9 cellular contexts compared by ENCODE assay signal in the genomic region with DNA sequence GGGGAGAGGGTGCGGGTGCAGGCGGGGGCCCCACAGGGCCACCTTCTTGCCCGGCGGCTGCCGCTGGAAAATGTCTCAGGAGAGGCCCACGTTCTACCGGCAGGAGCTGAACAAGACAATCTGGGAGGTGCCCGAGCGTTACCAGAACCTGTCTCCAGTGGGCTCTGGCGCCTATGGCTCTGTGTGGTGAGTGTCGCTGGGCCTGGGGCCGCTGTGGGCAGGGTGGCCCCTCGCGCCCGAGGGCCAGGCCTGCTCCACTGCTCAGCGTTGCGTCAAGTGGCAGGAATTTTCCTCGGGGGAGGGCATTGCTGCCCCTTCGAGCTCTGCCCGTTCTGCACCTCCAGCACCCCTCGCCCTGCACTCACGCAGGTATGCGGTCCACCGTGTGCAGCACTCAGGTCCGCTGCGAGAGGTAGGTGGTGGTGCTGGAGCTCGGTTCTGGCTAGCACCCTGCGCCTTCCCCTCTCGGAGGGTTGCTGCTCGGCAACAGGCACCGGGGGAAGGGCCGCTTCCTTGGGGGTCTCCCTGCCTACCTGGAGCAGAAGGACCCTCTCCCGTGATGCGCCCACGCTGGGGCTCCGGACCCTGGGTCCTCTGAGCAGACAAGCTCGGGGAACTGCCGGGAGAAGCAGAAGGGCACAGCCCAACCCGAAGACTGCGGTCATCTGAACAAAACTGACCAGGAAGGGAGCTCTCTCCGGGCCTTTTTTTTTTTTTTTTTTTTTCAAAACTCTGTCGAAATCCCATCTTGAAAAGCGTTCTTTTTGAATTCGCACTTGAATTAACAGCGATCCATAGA. TPM values are rescaled to one million over a fixed set of nuclear protein-coding genes. Genes with fewer than 3 reads are reported as not detected.
DNase-seq lines count a peak whose midpoint lies in the region; ATAC-seq and TF ChIP-seq lines count a peak whose summit lies in the region.
"Had no signal": no experiment of that assay in that cellular context is flagged by ENCODE, and none has a peak within 500 bp of the region (broad histone marks: within the 10 kb centered on the region; RNA-seq: fewer than 3 reads in every experiment).

No MANE protein-coding gene starts in this region.

- no peak for TF ChIP-seq CTCF in WTC11 (IDR thresholded peaks at IDR 0.05)
- TF ChIP-seq CTCF in colonic mucosa (IDR thresholded peaks at IDR 0.05), result no peak
- no peak for TF ChIP-seq CTCF in liver (IDR thresholded peaks at IDR 0.05; ENCODE audit: low read depth, low read length, missing input control)

- under 1% methylated on average over 45 of the region's 45 CpGs for WGBS in liver

- no peaks in the 10 kb centered on the region for H3K36me3 ChIP-seq in CD8-positive, alpha-beta memory T cell (ENCODE audit: insufficient read depth, low read length)
- H3K36me3 ChIP-seq in colonic mucosa, result no peaks in the 10 kb centered on the region
- H3K36me3 ChIP-seq in liver (ENCODE audit: control insufficient read depth in 4 of 4, insufficient read depth in 3 of 4, low read depth in 1 of 4, low read length in 3 of 4), result no peaks in the 10 kb centered on the region

- H3K36me3 Mint-ChIP-seq in CD8-positive, alpha-beta memory T cell, result peaks cover 0 to 12% (median 2%) of the 10 kb centered on the region in 3 donors
- no peaks in the 10 kb centered on the region for H3K36me3 Mint-ChIP-seq in WTC11

- H3K27ac Mint-ChIP-seq in CD8-positive, alpha-beta memory T cell, result peak overlapping the region; percentile 83 to 95 (median 88)
- peak overlapping the region; percentile 71 for H3K27ac Mint-ChIP-seq in WTC11

- peak overlapping the region; percentile 92 for H3K4me3 ChIP-seq in CD8-positive, alpha-beta memory T cell (ENCODE audit: low read length)
- H3K4me3 ChIP-seq in colonic mucosa, result peak overlapping the region; percentile 96
- H3K4me3 ChIP-seq in liver (ENCODE audit: low read depth in 1 of 3, low read length in 3 of 3), result peak overlapping the region; percentile 84 to 99 (median 96)

- peaks cover 28% of the 10 kb centered on the region for H3K4me1 ChIP-seq in CD8-positive, alpha-beta memory T cell (ENCODE audit: insufficient read depth, low read length)
- H3K4me1 ChIP-seq in colonic mucosa (no peaks in the 10 kb centered on the region), liver (ENCODE audit: control insufficient read depth in 4 of 4, insufficient read depth in 4 of 4, low read length in 3 of 4) (peaks cover 8 to 21% (median 11%) of the 10 kb centered on the region in 4 donors)

- peak in 4 of 5 donors; percentile 5 to 64 (median 21) for DNase-seq in CD8-positive, alpha-beta memory T cell
- DNase-seq in HS-5 (ENCODE audit: low read depth) (peak; percentile 1), WTC11 (ENCODE audit: low spot score) (peak; percentile 23), colonic mucosa (peak; percentile 52)
- DNase-seq in stimulated activated CD4-positive, alpha-beta T cell treated with anti-CD3 and anti-CD28 coated beads, Interleukin-4, amount 100 ng/mL, for 24 hours, result peak; percentile 43
- DNase-seq in central memory CD4-positive, alpha-beta T cell, result no peak

- H3K27me3 Mint-ChIP-seq in CD8-positive, alpha-beta memory T cell, result peaks cover 4 to 14% of the 10 kb centered on the region in 2 donors
- peaks cover 9% of the 10 kb centered on the region; the same call in 1 of the 2 replicates for H3K27me3 Mint-ChIP-seq in WTC11 (ENCODE audit: low read depth)

- POLR2A ChIA-PET in CD8-positive, alpha-beta memory T cell (lab: Charles Lee), result interaction anchor here (0.6 to 2.8 kb wide), 17 partner anchors 53 to 1602 kb away, joined by 3 to 24 read pairs (median 6); a partner anchor contains a TSS
- POLR2A ChIA-PET in WTC11 (lab: Charles Lee), result interaction anchor here (0.5 to 1.2 kb wide), 8 partner anchors 17 to 357 kb away, joined by 3 to 12 read pairs (median 4); no protein-coding TSS in a partner anchor

- H3K27ac ChIP-seq in CD8-positive, alpha-beta memory T cell (ENCODE audit: low read depth, low read length), result peak overlapping the region; percentile 90
- H3K27ac ChIP-seq in colonic mucosa, result peak overlapping the region; percentile 98
- peak overlapping the region; percentile 97 to 100 for H3K27ac ChIP-seq in liver (ENCODE audit: low read depth in 1 of 2, low read length in 2 of 2)

- TF ChIP-seq RAD21 in liver (IDR thresholded peaks at IDR 0.05), result no peak

- peaks cover 37 to 52% (median 46%) of the 10 kb centered on the region in 3 donors for H3K4me1 Mint-ChIP-seq in CD8-positive, alpha-beta memory T cell
- peaks cover 52% of the 10 kb centered on the region for H3K4me1 Mint-ChIP-seq in WTC11

- intact Hi-C loops in colonic mucosa (cut with DNase I), result loop anchor here (10.0 kb wide), 1 partner anchor 327 kb away; no protein-coding TSS in a partner anchor

- H3K27me3 ChIP-seq in CD8-positive, alpha-beta memory T cell (ENCODE audit: insufficient read depth, low read length, poor library complexity, severe bottlenecking), result no peaks in the 10 kb centered on the region
- H3K27me3 ChIP-seq in colonic mucosa (no peaks in the 10 kb centered on the region), liver (ENCODE audit: control insufficient read depth in 4 of 4, insufficient read depth in 4 of 4, low read length in 3 of 4) (no peaks in the 10 kb centered on the region)

- ATAC-seq in GM21367 (IDR thresholded peaks at IDR 0.05; ENCODE audit: unreplicated experiment) (peak; percentile 12), WTC11 (peak; percentile 1)

- no peaks in the 10 kb centered on the region for H3K9me3 ChIP-seq in CD8-positive, alpha-beta memory T cell (ENCODE audit: low read length)
- H3K9me3 ChIP-seq in colonic mucosa, result no peaks in the 10 kb centered on the region
- H3K9me3 ChIP-seq in liver (ENCODE audit: control insufficient read depth in 4 of 4, low read length in 3 of 4), result no peaks in the 10 kb centered on the region

- H3K9me3 Mint-ChIP-seq in CD8-positive, alpha-beta memory T cell, result no peaks in the 10 kb centered on the region
- no peaks in the 10 kb centered on the region for H3K9me3 Mint-ChIP-seq in WTC11

- peak overlapping the region; percentile 86 to 100 for H3K9ac ChIP-seq in colonic mucosa (ENCODE audit: low read depth in 2 of 2, low read length in 2 of 2)
- H3K9ac ChIP-seq in liver (ENCODE audit: low read depth in 1 of 2, low read length in 2 of 2), result peak overlapping the region; percentile 85 to 100

- CTCF ChIA-PET in CD8-positive, alpha-beta memory T cell (lab: Charles Lee), result interaction anchor here (0.7 to 5.6 kb wide), 36 partner anchors 10 to 518 kb away, joined by 3 to 81 read pairs (median 6); a partner anchor contains a TSS
- CTCF ChIA-PET in WTC11 (lab: Charles Lee), result interaction anchor here (0.6 to 4.0 kb wide), 25 partner anchors 10 to 506 kb away, joined by 3 to 37 read pairs (median 4); no protein-coding TSS in a partner anchor

- peak overlapping the region; percentile 88 to 95 (median 91) for H3K4me3 Mint-ChIP-seq in CD8-positive, alpha-beta memory T cell
- H3K4me3 Mint-ChIP-seq in WTC11, result peak overlapping the region; percentile 98

TF ChIP-seq in WTC11, 78 proteins besides CTCF, POLR2A, EP300 and RAD21 (continues in another document):
- TF ChIP-seq TEAD4 (CRISPR knock-in tag; IDR thresholded peaks at IDR 0.05) (0 out of 2 replicates have a peak, but pooled peaks have one; percentile 39), ESRRA (CRISPR knock-in tag; IDR thresholded peaks at IDR 0.05; ENCODE audit: borderline replicate concordance) (0 out of 2 replicates have a peak, but pooled peaks have one; percentile 11)
- TF ChIP-seq, protein P1, sequence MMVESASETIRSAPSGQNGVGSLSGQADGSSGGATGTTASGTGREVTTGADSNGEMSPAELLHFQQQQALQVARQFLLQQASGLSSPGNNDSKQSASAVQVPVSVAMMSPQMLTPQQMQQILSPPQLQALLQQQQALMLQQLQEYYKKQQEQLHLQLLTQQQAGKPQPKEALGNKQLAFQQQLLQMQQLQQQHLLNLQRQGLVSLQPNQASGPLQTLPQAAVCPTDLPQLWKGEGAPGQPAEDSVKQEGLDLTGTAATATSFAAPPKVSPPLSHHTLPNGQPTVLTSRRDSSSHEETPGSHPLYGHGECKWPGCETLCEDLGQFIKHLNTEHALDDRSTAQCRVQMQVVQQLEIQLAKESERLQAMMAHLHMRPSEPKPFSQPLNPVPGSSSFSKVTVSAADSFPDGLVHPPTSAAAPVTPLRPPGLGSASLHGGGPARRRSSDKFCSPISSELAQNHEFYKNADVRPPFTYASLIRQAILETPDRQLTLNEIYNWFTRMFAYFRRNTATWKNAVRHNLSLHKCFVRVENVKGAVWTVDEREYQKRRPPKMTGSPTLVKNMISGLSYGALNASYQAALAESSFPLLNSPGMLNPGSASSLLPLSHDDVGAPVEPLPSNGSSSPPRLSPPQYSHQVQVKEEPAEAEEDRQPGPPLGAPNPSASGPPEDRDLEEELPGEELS (CRISPR knock-in tag; IDR thresholded peaks at IDR 0.05), result 0 out of 2 replicates have a peak, but pooled peaks have one; percentile 50

TF ChIP-seq in liver, 16 proteins besides CTCF, POLR2A, EP300 and RAD21 (continues in another document):
- TF ChIP-seq HNF4A (conservative IDR thresholded peaks at IDR 0.05) (no peak), RXRA (IDR thresholded peaks at IDR 0.05) (no peak), TAF1 (conservative IDR thresholded peaks at IDR 0.05) (no peak), NR2F2 (IDR thresholded peaks at IDR 0.05) (no peak)
- TF ChIP-seq, protein P2, sequence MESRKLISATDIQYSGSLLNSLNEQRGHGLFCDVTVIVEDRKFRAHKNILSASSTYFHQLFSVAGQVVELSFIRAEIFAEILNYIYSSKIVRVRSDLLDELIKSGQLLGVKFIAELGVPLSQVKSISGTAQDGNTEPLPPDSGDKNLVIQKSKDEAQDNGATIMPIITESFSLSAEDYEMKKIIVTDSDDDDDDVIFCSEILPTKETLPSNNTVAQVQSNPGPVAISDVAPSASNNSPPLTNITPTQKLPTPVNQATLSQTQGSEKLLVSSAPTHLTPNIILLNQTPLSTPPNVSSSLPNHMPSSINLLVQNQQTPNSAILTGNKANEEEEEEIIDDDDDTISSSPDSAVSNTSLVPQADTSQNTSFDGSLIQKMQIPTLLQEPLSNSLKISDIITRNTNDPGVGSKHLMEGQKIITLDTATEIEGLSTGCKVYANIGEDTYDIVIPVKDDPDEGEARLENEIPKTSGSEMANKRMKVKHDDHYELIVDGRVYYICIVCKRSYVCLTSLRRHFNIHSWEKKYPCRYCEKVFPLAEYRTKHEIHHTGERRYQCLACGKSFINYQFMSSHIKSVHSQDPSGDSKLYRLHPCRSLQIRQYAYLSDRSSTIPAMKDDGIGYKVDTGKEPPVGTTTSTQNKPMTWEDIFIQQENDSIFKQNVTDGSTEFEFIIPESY (IDR thresholded peaks at IDR 0.05), result peak; percentile 20
- TF ChIP-seq, protein P3, sequence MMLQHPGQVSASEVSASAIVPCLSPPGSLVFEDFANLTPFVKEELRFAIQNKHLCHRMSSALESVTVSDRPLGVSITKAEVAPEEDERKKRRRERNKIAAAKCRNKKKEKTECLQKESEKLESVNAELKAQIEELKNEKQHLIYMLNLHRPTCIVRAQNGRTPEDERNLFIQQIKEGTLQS (IDR thresholded peaks at IDR 0.05), result no peak

RNA-seq across cellular contexts. Expression of a gene that starts 0.7 kb away (rescaled TPM):
- total RNA-seq in CD8-positive, alpha-beta memory T cell, result 10 to 100 TPM; 46.5 to 48.4 TPM
- 52.5 TPM for polyA plus RNA-seq in CD8-positive, alpha-beta memory T cell
- total RNA-seq in WTC11 (2021), result 30.8 to 34.7 TPM (median 34.0 TPM) in 3 replicates
- total RNA-seq in colonic mucosa, result 10 to 100 TPM; 62.2 to 76.1 TPM
- total RNA-seq in liver, result 10 to 100 TPM; 51.0 to 82.7 TPM
- 10 to 100 TPM; 16.9 to 20.9 TPM for polyA plus RNA-seq in liver

RNA-seq across cellular contexts. Expression of a gene that starts 3.8 kb away (rescaled TPM):
- not detected for total RNA-seq in CD8-positive, alpha-beta memory T cell
- polyA plus RNA-seq in CD8-positive, alpha-beta memory T cell, result not detected
- total RNA-seq in WTC11 (2021) (0.46 to 0.80 TPM (median 0.50 TPM) in 3 replicates), colonic mucosa (under 1 TPM in 1 of 2 donors, not detected in 1; 0.27 TPM), liver (under 1 TPM; 0.09 to 0.33 TPM)
- polyA plus RNA-seq in liver, result under 1 TPM; 0.03 to 0.26 TPM
- total RNA-seq: T-helper 1 cell treated with Interleukin-12 subunit alpha and Interleukin-12 subunit beta and Interleukin-4 antibody, amounts not matched to agents 30 ng/mL and 1 ng/mL, for 36 hours had no signal
